1 cellular context compared by ENCODE assay signal in genomic region chr3:143805476-143805875, GRCh38. TPM values are rescaled to one million over a fixed set of nuclear protein-coding genes. Genes with fewer than 3 reads are reported as not detected.
"Had no signal": no experiment of that assay in that cellular context is flagged by ENCODE, and none has a peak within 500 bp of the region (broad histone marks: within the 10 kb centered on the region; RNA-seq: fewer than 3 reads in every experiment).

No MANE protein-coding gene starts in this region.

RNA-seq across cellular contexts. Expression of gene SLC9A9, which starts 42.8 kb away (rescaled TPM):
- total RNA-seq: HepG2 had no signal
- polyA plus RNA-seq: HepG2 had no signal
